In the genomic region with DNA sequence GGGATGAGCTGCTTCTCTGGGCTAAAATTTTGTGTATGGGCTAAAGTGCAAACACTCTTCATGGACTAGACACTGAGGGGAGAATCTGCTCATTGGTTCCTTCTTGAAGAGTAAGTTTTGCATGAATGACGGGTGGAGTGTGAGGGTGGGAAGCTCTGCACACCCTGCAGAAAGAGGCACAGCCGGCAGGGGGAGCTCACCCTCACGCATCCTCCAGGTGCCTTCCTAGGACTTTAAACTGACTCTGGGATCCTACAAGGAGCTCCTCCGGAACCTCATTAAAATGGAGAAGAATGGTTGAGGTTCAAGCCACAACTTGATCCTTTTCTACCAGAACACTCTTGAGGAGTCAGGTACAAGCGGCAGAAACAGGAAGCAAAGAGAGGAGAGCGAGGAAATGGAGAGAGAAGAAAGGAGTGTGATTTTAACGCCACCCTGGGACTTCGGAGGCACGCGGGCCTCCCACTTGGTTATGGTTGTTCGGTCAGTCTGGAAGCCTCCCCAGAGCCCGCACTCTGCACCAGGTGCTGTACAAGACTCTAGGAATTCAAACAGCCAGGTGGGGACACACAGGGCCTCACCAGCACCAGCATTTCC, we compare ENCODE assay signal across 8 cellular contexts.
DNase-seq lines count a peak whose midpoint lies in the region; ATAC-seq, FAIRE-seq and TF ChIP-seq lines count a peak whose summit lies in the region.

No MANE protein-coding gene starts in this region.

- H3K4me3 ChIP-seq in HL-60 (replicated peaks; ENCODE audit: insufficient read depth, low read length), result no peak overlapping the region

- no peak for FAIRE-seq in frontal cortex (lab: Jason Lieb, UNC)

- peaks cover 2% of the 10 kb centered on the region for H3K27me3 ChIP-seq in HL-60 (ENCODE audit: insufficient read depth, poor library complexity, severe bottlenecking)

- TF ChIP-seq CTCF in HL-60 (IDR thresholded peaks at IDR 0.05; ENCODE audit: insufficient read depth, low read length), result peak; percentile 81
- peak; percentile 87 for TF ChIP-seq CTCF in VCaP (conservative IDR thresholded peaks at IDR 0.05)
- TF ChIP-seq CTCF in omental fat pad (IDR thresholded peaks at IDR 0.05), result no peak

- no peak for TF ChIP-seq POLR2A in GM18505 (IDR thresholded peaks at IDR 0.05; ENCODE audit: borderline replicate concordance, extremely low read depth, insufficient read depth, insufficient read length)

- H3K27ac ChIP-seq in HL-60 (replicated peaks) (no peak overlapping the region), VCaP (no peak overlapping the region)

- ATAC-seq in GM18505 (IDR thresholded peaks at IDR 0.05; ENCODE audit: unreplicated experiment), result peak; percentile 62
- peak; percentile 54 for ATAC-seq in omental fat pad (ENCODE audit: low FRiP score)

- DNase-seq in AG20443 (ENCODE audit: low spot score) (peak; percentile 69), HL-60 (ENCODE audit: low read depth in 1 of 2, low spot score in 1 of 2) (peak; percentile 13 to 39), omental fat pad (ENCODE audit: low spot score) (no peak), frontal cortex (ENCODE audit: low spot score in 2 of 2) (no peak), NCI-H187 treated with DMSO at 0.1 percent for 48 hours (lab: John Stamatoyannopoulos, UW) (no peak)
- peak; percentile 3 for DNase-seq in effector CD8-positive, alpha-beta T cell (lab: John Stamatoyannopoulos, UW)

Comparison
In these comparisons a context has a peak if more than half of its experiments do, and no peak if none do; other contexts are left out.
1. DNase-seq: peak in AG20443 (single experiment), HL-60 (2 of 2) and effector CD8-positive, alpha-beta T cell (single experiment); none in omental fat pad (single experiment), frontal cortex (0 of 2) and NCI-H187 treated with DMSO at 0.1 percent for 48 hours (single experiment).
2. CTCF ChIP-seq: peak in HL-60 (single experiment) and VCaP (single experiment); none in omental fat pad (0 of 3).